Comparison of ENCODE assay signal across 14 cellular contexts in the genomic region with DNA sequence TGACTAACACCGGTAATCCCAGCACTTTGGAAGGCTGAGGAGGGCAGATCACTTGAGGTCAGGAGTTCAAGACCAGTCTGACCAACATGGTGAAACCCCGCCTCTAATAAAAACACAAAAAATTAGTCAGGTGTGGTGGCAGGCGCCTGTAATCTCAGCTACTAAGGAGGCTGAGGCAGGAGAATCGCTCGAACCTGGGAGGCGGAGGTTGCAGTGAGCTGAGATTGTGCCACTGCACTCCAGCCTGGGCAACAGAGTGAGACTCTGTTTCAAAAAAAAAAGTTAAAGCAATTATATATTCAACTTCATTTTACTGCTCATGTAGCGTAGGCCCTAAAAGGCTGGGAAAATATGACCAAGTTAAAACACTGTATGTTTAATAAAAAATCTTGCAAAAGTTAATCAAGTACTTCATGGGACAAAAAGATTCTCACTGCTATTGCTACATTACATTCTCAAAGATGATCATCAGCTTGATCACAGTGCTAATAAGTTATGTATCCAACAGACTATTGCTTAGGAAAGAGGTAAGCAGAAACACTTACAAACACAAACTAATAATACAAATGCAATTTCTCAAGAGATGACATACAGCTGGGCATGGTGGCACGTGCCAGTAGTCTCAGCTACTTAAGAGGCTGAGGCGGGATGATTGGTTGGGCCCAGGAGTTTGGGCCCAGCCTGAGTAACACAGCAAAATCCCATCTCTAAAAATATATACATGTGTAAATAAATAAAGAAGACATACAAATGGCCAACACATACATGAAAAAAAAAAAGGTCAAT. TPM values are rescaled to one million over a fixed set of nuclear protein-coding genes. Genes with fewer than 3 reads are reported as not detected.
DNase-seq lines count a peak whose midpoint lies in the region; ATAC-seq and TF ChIP-seq lines count a peak whose summit lies in the region.
"Had no signal": no experiment of that assay in that cellular context is flagged by ENCODE, and none has a peak within 500 bp of the region (broad histone marks: within the 10 kb centered on the region; RNA-seq: fewer than 3 reads in every experiment).

No MANE protein-coding gene starts in this region.

- H3K9me3 ChIP-seq in MM.1S (replicated peaks; ENCODE audit: insufficient read depth, low read length) = no peaks in the 10 kb centered on the region
- no peaks in the 10 kb centered on the region for H3K9me3 ChIP-seq in trophoblast cell (ENCODE audit: insufficient read depth, low read depth, low read length)

- H3F3A ChIP-seq in MM.1S (ENCODE audit: insufficient read depth, low read length) = peaks cover 9% of the 10 kb centered on the region

- H3K36me3 ChIP-seq in MM.1S (replicated peaks; ENCODE audit: insufficient read depth, low read length) = no peaks in the 10 kb centered on the region
- peaks cover 0 to 3% of the 10 kb centered on the region in 2 experiments for H3K36me3 ChIP-seq in trophoblast cell (ENCODE audit: control insufficient read depth in 1 of 2, insufficient read depth in 2 of 2, low read length in 2 of 2)

- H3K18ac ChIP-seq in trophoblast cell (ENCODE audit: low read length) = no peak overlapping the region

- no peaks in the 10 kb centered on the region for H3K27me3 Mint-ChIP-seq in activated T-cell treated with anti-CD3 and anti-CD28 coated beads, Interleukin-2, amount 50 U/mL, for 4 hours (ENCODE audit: low read depth)
- H3K27me3 Mint-ChIP-seq in central memory CD8-positive, alpha-beta T cell = no peaks in the 10 kb centered on the region
- H3K27me3 Mint-ChIP-seq: dendritic cell treated with granulocyte-macrophage colony-stimulating factor and Interleukin-4, amounts not matched to agents 40 ng/mL and 50 ng/mL, for 4 days had no signal

- no peak overlapping the region for H3K27ac Mint-ChIP-seq in central memory CD8-positive, alpha-beta T cell (ENCODE audit: low read depth)
- H3K27ac Mint-ChIP-seq: dendritic cell treated with granulocyte-macrophage colony-stimulating factor and Interleukin-4, amounts not matched to agents 40 ng/mL and 50 ng/mL, for 4 days had no signal

- no peak for DNase-seq in activated T-cell treated with anti-CD3 and anti-CD28 coated beads, Interleukin-2, amount 50 U/mL, for 4 hours
- DNase-seq in activated T-cell treated with anti-CD3 and anti-CD28 coated beads, Interleukin-2, amount 50 U/mL, for 48 hours = no peak
- DNase-seq in MM.1S = no peak
- no peak for DNase-seq in central memory CD8-positive, alpha-beta T cell (ENCODE audit: low spot score in 2 of 2)
- no peak for DNase-seq in trophoblast cell
- no peak for DNase-seq in NCI-H146 treated with DMSO at 0.1 percent for 48 hours (lab: John Stamatoyannopoulos, UW; ENCODE audit: unreplicated experiment)
- no peak for DNase-seq in AML-193 (lab: John Stamatoyannopoulos, UW)
- DNase-seq: amniotic stem cell; midbrain; NCI-H1092 treated with DMSO at 0.1 percent for 48 hours; NCI-H345; stimulated activated CD4-positive, alpha-beta T cell treated with anti-CD3 and anti-CD28 coated beads, Interleukin-2, amount 100 ng/mL, for 24 hours had no signal

- H3K4me1 ChIP-seq in MM.1S (ENCODE audit: low read length) (peaks cover 9% of the 10 kb centered on the region; the same call in 1 of the 2 replicates), trophoblast cell (ENCODE audit: control insufficient read depth in 1 of 2, insufficient read depth in 2 of 2, low read length in 2 of 2) (no peaks in the 10 kb centered on the region)

- no peak overlapping the region for H2BK120ac ChIP-seq in trophoblast cell (ENCODE audit: insufficient read depth, low read length, poor library complexity)

- H3K79me1 ChIP-seq in trophoblast cell (ENCODE audit: low read length) = peaks cover 5% of the 10 kb centered on the region

- H3K14ac ChIP-seq in trophoblast cell (ENCODE audit: low read length) = no peak overlapping the region

- H3K27me3 ChIP-seq in MM.1S (replicated peaks; ENCODE audit: insufficient read depth, low read length) = no peaks in the 10 kb centered on the region
- H3K27me3 ChIP-seq in trophoblast cell (ENCODE audit: insufficient read depth, low read length) = no peaks in the 10 kb centered on the region

- no peak for ATAC-seq in activated T-cell treated with anti-CD3 and anti-CD28 coated beads, Interleukin-2, amount 50 U/mL, for 4 hours
- no peak for ATAC-seq in central memory CD8-positive, alpha-beta T cell (replicated peaks; ENCODE audit: extremely low read depth, poor library complexity, severe bottlenecking)
- ATAC-seq in GM19023 (IDR thresholded peaks at IDR 0.05; ENCODE audit: unreplicated experiment) = no peak

- H3K79me2 ChIP-seq in MM.1S (ENCODE audit: low read length) (peaks cover 91% of the 10 kb centered on the region), trophoblast cell (ENCODE audit: control insufficient read depth, insufficient read depth, low read length, poor library complexity) (peaks cover 6% of the 10 kb centered on the region)

- no peak overlapping the region for H2BK5ac ChIP-seq in trophoblast cell (ENCODE audit: low read depth, low read length, poor library complexity)

- H3K27ac ChIP-seq in MM.1S (ENCODE audit: low read length) = no peak overlapping the region
- no peak overlapping the region for H3K27ac ChIP-seq in trophoblast cell (ENCODE audit: low read depth, low read length)

- no peak for TF ChIP-seq CTCF in MM.1S (IDR thresholded peaks at IDR 0.05; ENCODE audit: low read length)

- no peak overlapping the region for H4K8ac ChIP-seq in trophoblast cell (ENCODE audit: low read depth, low read length)

- no peak overlapping the region for H4K12ac ChIP-seq in trophoblast cell (ENCODE audit: low read depth, low read length)

- H3K4me3 ChIP-seq in MM.1S (ENCODE audit: low read length) = no peak overlapping the region
- H3K4me3 ChIP-seq in trophoblast cell (ENCODE audit: low read depth, low read length) = no peak overlapping the region

- peaks cover 27% of the 10 kb centered on the region; the same call in 1 of the 2 replicates for H4K20me1 ChIP-seq in MM.1S (ENCODE audit: insufficient read depth, low read length)

- peaks cover 62% of the 10 kb centered on the region for H3K4me1 Mint-ChIP-seq in activated T-cell treated with anti-CD3 and anti-CD28 coated beads, Interleukin-2, amount 50 U/mL, for 4 hours (ENCODE audit: low read depth)
- H3K4me1 Mint-ChIP-seq in central memory CD8-positive, alpha-beta T cell = peaks cover 63% of the 10 kb centered on the region

- H3K9ac ChIP-seq in MM.1S (ENCODE audit: low read length) = no peak overlapping the region
- H3K9ac ChIP-seq in trophoblast cell (ENCODE audit: low read length) = no peak overlapping the region

- no peak overlapping the region for H2BK12ac ChIP-seq in trophoblast cell (ENCODE audit: low read length)

- peak overlapping the region; percentile 94 for H3K4me3 Mint-ChIP-seq in activated T-cell treated with anti-CD3 and anti-CD28 coated beads, Interleukin-2, amount 50 U/mL, for 4 hours
- peak overlapping the region; percentile 33 for H3K4me3 Mint-ChIP-seq in central memory CD8-positive, alpha-beta T cell

- peak overlapping the region; percentile 100 for H3K4ac ChIP-seq in trophoblast cell (ENCODE audit: low read depth, low read length)

- no peaks in the 10 kb centered on the region for H3K9me3 Mint-ChIP-seq in activated T-cell treated with anti-CD3 and anti-CD28 coated beads, Interleukin-2, amount 50 U/mL, for 4 hours
- H3K9me3 Mint-ChIP-seq in central memory CD8-positive, alpha-beta T cell = no peaks in the 10 kb centered on the region
- H3K9me3 Mint-ChIP-seq: dendritic cell treated with granulocyte-macrophage colony-stimulating factor and Interleukin-4, amounts not matched to agents 40 ng/mL and 50 ng/mL, for 4 days had no signal

- WGBS in trophoblast cell (ENCODE audit: extremely low coverage, insufficient coverage, insufficient read length) = no CpG with 5 or more reads among the region's 9 CpGs

- H3K36me3 Mint-ChIP-seq in activated T-cell treated with anti-CD3 and anti-CD28 coated beads, Interleukin-2, amount 50 U/mL, for 4 hours (ENCODE audit: insufficient read depth) = peaks cover 9% of the 10 kb centered on the region
- H3K36me3 Mint-ChIP-seq in central memory CD8-positive, alpha-beta T cell (ENCODE audit: insufficient read depth) = peaks cover 21% of the 10 kb centered on the region

- H4K91ac ChIP-seq in trophoblast cell (ENCODE audit: low read depth, low read length) = no peak overlapping the region

- no peak overlapping the region for H2AK5ac ChIP-seq in trophoblast cell (ENCODE audit: low read length)

- H3K4me2 ChIP-seq in MM.1S (ENCODE audit: low read depth, low read length) = peak overlapping the region; percentile 7; the same call in 1 of the 2 replicates
- no peak overlapping the region for H3K4me2 ChIP-seq in trophoblast cell (ENCODE audit: low read length)

- H3K9me2 ChIP-seq in MM.1S (replicated peaks; ENCODE audit: insufficient read depth, low read length) = no peaks in the 10 kb centered on the region

- H2AFZ ChIP-seq in MM.1S (ENCODE audit: low read length) (no peak overlapping the region), trophoblast cell (ENCODE audit: insufficient read depth, low read length, poor library complexity) (no peak overlapping the region)

- H3K23ac ChIP-seq in trophoblast cell (ENCODE audit: low read length) = no peak overlapping the region

RNA-seq across cellular contexts. Expression of a gene that starts 2.7 kb away (rescaled TPM):
- total RNA-seq in activated T-cell treated with anti-CD3 and anti-CD28 coated beads, Interleukin-2, amount 50 U/mL, for 4 hours = 100 to 1,000 TPM in 1 of 3 donors, 10 to 100 TPM in 2; 99.4 to 108 (median 99.8) TPM
- polyA plus RNA-seq in trophoblast cell (2013) = 63.9 and 64.6 TPM in 2 replicates

RNA-seq across cellular contexts. Expression of a gene that starts 17.3 kb away (rescaled TPM):
- 10 to 100 TPM; 23.0 to 25.6 (median 24.5) TPM for total RNA-seq in activated T-cell treated with anti-CD3 and anti-CD28 coated beads, Interleukin-2, amount 50 U/mL, for 4 hours
- 10.5 and 11.5 TPM in 2 replicates for polyA plus RNA-seq in trophoblast cell (2013)
